In the genomic region with DNA sequence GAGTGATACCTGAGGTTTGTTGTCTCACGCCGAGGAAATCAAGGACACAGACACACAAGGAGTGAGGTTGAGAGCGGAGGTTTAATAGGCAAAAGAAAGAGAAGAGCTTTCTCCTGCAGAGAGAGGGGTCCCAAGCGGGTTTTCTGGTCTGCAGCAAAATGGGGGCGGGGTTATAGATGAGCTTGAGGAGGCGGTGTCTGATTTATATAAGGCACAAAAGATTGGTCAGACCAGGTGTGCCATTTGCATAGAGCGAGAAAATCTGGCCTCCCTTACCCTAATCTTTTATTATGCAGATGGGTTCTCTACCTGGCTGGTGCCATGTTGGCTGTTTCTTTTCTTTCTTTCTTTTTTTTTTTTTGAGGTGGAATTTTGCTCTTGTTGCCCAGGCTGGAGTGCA, we compare ENCODE assay signal across 21 cellular contexts.
"Had no signal": no experiment of that assay in that cellular context is flagged by ENCODE, and none has a peak within 500 bp of the region (broad histone marks: within the 10 kb centered on the region; RNA-seq: fewer than 3 reads in every experiment).

No MANE protein-coding gene starts in this region.

- H3K4me3 Mint-ChIP-seq: immature natural killer cell, memory B cell, mesothelial cell of epicardium, natural killer cell, neural crest cell had no signal

- H3K27ac ChIP-seq: coronary artery, gastrocnemius medialis, left ventricle myocardium inferior, lower lobe of right lung, ovary, stomach, thoracic aorta, transverse colon had no signal

- H3K4me1 Mint-ChIP-seq: immature natural killer cell, memory B cell, natural killer cell, neural crest cell had no signal

- H3K4me1 ChIP-seq: gastrocnemius medialis, left ventricle myocardium inferior, lower lobe of right lung, stomach, transverse colon had no signal

- H3K9me3 Mint-ChIP-seq: memory B cell, natural killer cell had no signal

- ATAC-seq: gastrocnemius medialis, left cardiac atrium, lower lobe of right lung, natural killer cell, right cardiac atrium had no signal

- H3K27ac Mint-ChIP-seq: immature natural killer cell, memory B cell, mesothelial cell of epicardium, natural killer cell had no signal

- H3K4me3 ChIP-seq: coronary artery, gastrocnemius medialis, left ventricle myocardium inferior, lower lobe of right lung, ovary, stomach, thoracic aorta, transverse colon had no signal

- H3K36me3 Mint-ChIP-seq: immature natural killer cell, memory B cell, mesothelial cell of epicardium, natural killer cell had no signal

- H3K36me3 ChIP-seq: gastrocnemius medialis, left ventricle myocardium inferior, lower lobe of right lung, ovary, stomach, thoracic aorta, transverse colon had no signal

- H3K9me3 ChIP-seq: gastrocnemius medialis, left ventricle myocardium inferior, lower lobe of right lung, ovary, thoracic aorta, transverse colon had no signal

- DNase-seq: effector CD4-positive, alpha-beta T cell; gastrocnemius medialis; immature natural killer cell; kidney; left cardiac atrium; left ventricle myocardium inferior; lower lobe of right lung; natural killer cell; ovary; right cardiac atrium; small intestine; stimulated activated CD4-positive, alpha-beta T cell treated with anti-CD3 and anti-CD28 coated beads, Interleukin-12 subunit alpha, Interleukin-12 subunit beta, amount 100 ng/mL, for 4 hours; stimulated activated naive CD4-positive, alpha-beta T cell; stomach; substantia nigra; transverse colon had no signal

- H3K27me3 ChIP-seq: gastrocnemius medialis, ovary, stomach, transverse colon had no signal
